In the genomic region with DNA sequence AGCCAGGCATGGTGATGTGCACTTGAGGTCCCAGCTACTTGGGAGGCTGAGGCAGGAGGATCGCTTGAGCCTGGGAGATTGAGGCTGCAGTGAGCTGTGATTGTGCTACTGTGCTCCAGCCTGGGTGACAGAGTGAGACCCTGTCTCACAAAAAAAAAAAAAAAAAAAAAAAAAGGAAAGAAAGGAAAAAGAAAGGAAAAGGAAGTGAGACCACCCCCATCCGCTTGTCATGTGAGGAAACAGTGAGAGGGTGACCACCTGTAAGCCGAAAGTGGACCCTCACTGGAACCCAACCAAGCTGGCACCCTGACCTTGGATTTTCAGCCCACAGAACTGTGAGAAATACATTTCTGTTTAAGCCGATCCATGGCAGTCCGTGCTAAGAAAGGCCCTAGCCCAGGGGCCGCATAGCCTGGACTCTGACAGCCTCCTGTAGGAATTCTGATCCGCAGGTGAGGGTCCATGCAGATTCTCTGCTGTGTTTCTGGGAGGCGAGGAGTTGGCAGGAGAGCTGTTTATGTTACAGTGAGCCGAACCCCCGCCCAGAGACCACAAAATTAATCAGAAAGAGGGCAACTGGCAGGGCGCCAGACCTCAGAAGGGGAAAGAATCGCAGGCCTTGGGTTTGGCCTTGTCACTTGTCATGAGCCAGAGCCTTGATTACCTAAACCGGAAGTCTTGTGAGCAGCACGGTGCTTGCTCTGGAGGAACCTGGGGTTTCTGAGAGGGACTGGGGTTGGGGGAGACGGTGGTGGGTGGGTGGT, we compare ENCODE assay signal across 8 cellular contexts. TPM values are rescaled to one million over a fixed set of nuclear protein-coding genes. Genes with fewer than 3 reads are reported as not detected.
DNase-seq lines count a peak whose midpoint lies in the region; ATAC-seq and TF ChIP-seq lines count a peak whose summit lies in the region.

No MANE protein-coding gene starts in this region.

- no CpG with 5 or more reads among the region's 15 CpGs for WGBS in neuronal stem cell (ENCODE audit: extremely low coverage in 2 of 2, insufficient read length in 2 of 2, insufficient replicate concordance in 1 of 2), 2 donors

- no peak overlapping the region for H2BK5ac ChIP-seq in neuronal stem cell (ENCODE audit: low read length)

- H3K4me1 ChIP-seq in ACC112 (ENCODE audit: control insufficient read depth, insufficient read depth, low read length, unreplicated experiment) (peaks cover 19% of the 10 kb centered on the region), neuronal stem cell (ENCODE audit: control insufficient read depth in 2 of 2, insufficient read depth in 1 of 2, low read depth in 1 of 2, low read length in 2 of 2) (peaks cover 7 to 14% of the 10 kb centered on the region in 2 donors)

- H3K27ac Mint-ChIP-seq in activated T-helper 17 cell treated with anti-CD3 and anti-CD28 coated beads, Interleukin-2, amount 50 U/mL, for 72 hours = peak overlapping the region; percentile 96

- H2BK12ac ChIP-seq in neuronal stem cell (ENCODE audit: low read length) = no peak overlapping the region

- peak overlapping the region; percentile 96 for H3K18ac ChIP-seq in neuronal stem cell (ENCODE audit: low read length)

- DNase-seq in HUDEP-2 (lab: John Stamatoyannopoulos, UW; ENCODE audit: unreplicated experiment in 76 of 76) (peak in 73 of 76 experiments; percentile 20 to 94 (median 74)), RPMI8226 (peak; percentile 96), fibroblast of villous mesenchyme (ENCODE audit: low read depth) (peak; percentile 90), neuronal stem cell (ENCODE audit: low spot score) (no peak), superior temporal gyrus (ENCODE audit: extremely low spot score) (peak; percentile 10)

- H3K79me2 ChIP-seq in ACC112 (ENCODE audit: control insufficient read depth, insufficient read depth, low read length, unreplicated experiment) = peaks cover 32% of the 10 kb centered on the region

- H2AK5ac ChIP-seq in neuronal stem cell (ENCODE audit: low read depth, low read length) = peak overlapping the region; percentile 93

- peak overlapping the region; percentile 99 for H3K4me2 ChIP-seq in neuronal stem cell (ENCODE audit: insufficient read depth, low read length, poor library complexity, severe bottlenecking)

- peak overlapping the region; percentile 99 for H3K9ac ChIP-seq in neuronal stem cell (ENCODE audit: low read depth, low read length, poor library complexity)

- peak overlapping the region; percentile 37; the same call in 1 of the 2 replicates for H3K27ac ChIP-seq in ACC112 (ENCODE audit: low read depth, low read length)
- H3K27ac ChIP-seq in neuronal stem cell (replicated peaks; ENCODE audit: low read length) = no peak overlapping the region

- peak overlapping the region; percentile 89 for H3K4me3 Mint-ChIP-seq in activated T-helper 17 cell treated with anti-CD3 and anti-CD28 coated beads, Interleukin-2, amount 50 U/mL, for 72 hours

- H3K9me3 Mint-ChIP-seq in activated T-helper 17 cell treated with anti-CD3 and anti-CD28 coated beads, Interleukin-2, amount 50 U/mL, for 72 hours = no peaks in the 10 kb centered on the region

- H2AFZ ChIP-seq in ACC112 (ENCODE audit: low read length, unreplicated experiment) = peak overlapping the region; percentile 1
- peak overlapping the region; percentile 99 for H2AFZ ChIP-seq in neuronal stem cell (ENCODE audit: low read length)

- H3K4me3 ChIP-seq in ACC112 (ENCODE audit: low read depth, low read length) = peak overlapping the region; percentile 77
- H3K4me3 ChIP-seq in fibroblast of villous mesenchyme (ENCODE audit: low read depth, low read length) = peak overlapping the region; percentile 87
- H3K4me3 ChIP-seq in neuronal stem cell (ENCODE audit: low read length in 2 of 2) = peak overlapping the region; percentile 61 to 84

- H3K27me3 ChIP-seq in ACC112 (ENCODE audit: insufficient read depth, low read length) = no peaks in the 10 kb centered on the region
- no peaks in the 10 kb centered on the region for H3K27me3 ChIP-seq in neuronal stem cell (ENCODE audit: control insufficient read depth in 3 of 3, insufficient read depth in 3 of 3, low read depth in 1 of 3, low read length in 3 of 3)

- H3K4ac ChIP-seq in neuronal stem cell (ENCODE audit: low read length) = no peak overlapping the region

- peaks cover 11% of the 10 kb centered on the region for H3K4me1 Mint-ChIP-seq in activated T-helper 17 cell treated with anti-CD3 and anti-CD28 coated beads, Interleukin-2, amount 50 U/mL, for 72 hours

- H3K27me3 Mint-ChIP-seq in activated T-helper 17 cell treated with anti-CD3 and anti-CD28 coated beads, Interleukin-2, amount 50 U/mL, for 72 hours = no peaks in the 10 kb centered on the region

- peak overlapping the region; percentile 87 for H3K23ac ChIP-seq in neuronal stem cell (ENCODE audit: low read depth, low read length, poor library complexity)

- ATAC-seq in GM19043 (IDR thresholded peaks at IDR 0.05; ENCODE audit: low read depth, unreplicated experiment) = peak; percentile 62
- ATAC-seq in activated T-helper 17 cell treated with anti-CD3 and anti-CD28 coated beads, Interleukin-2, amount 50 U/mL, for 72 hours (replicated peaks) = peak; percentile 91

- H3K79me1 ChIP-seq in neuronal stem cell (ENCODE audit: low read depth, low read length) = peaks cover 7% of the 10 kb centered on the region

- H2BK120ac ChIP-seq in neuronal stem cell (ENCODE audit: low read depth, low read length) = no peak overlapping the region

- no peak overlapping the region for H4K91ac ChIP-seq in neuronal stem cell (ENCODE audit: low read depth, low read length, poor library complexity)

- H3K9me3 ChIP-seq in neuronal stem cell (replicated peaks in 1 of 2; ENCODE audit: control insufficient read depth in 2 of 2, insufficient read depth in 1 of 2, low read depth in 1 of 2, low read length in 2 of 2) = no peaks in the 10 kb centered on the region

- H3K36me3 ChIP-seq in ACC112 (ENCODE audit: insufficient read depth, low read length) (peaks cover 12% of the 10 kb centered on the region; the same call in 1 of the 2 replicates), neuronal stem cell (replicated peaks in 1 of 2; ENCODE audit: control insufficient read depth in 2 of 2, insufficient read depth in 2 of 2, low read length in 2 of 2) (peaks cover 8 to 25% of the 10 kb centered on the region in 2 donors)

- no peak for TF ChIP-seq CTCF in fibroblast of villous mesenchyme (IDR thresholded peaks at IDR 0.05; ENCODE audit: insufficient read depth, low read depth, low read length)

- H3K36me3 Mint-ChIP-seq in activated T-helper 17 cell treated with anti-CD3 and anti-CD28 coated beads, Interleukin-2, amount 50 U/mL, for 72 hours (ENCODE audit: low read depth) = peaks cover 55% of the 10 kb centered on the region

- no peak overlapping the region for H3K14ac ChIP-seq in neuronal stem cell (ENCODE audit: low read length)

- H2BK15ac ChIP-seq in neuronal stem cell (ENCODE audit: low read length) = peak overlapping the region; percentile 87

- no peak overlapping the region for H4K8ac ChIP-seq in neuronal stem cell (ENCODE audit: low read depth, low read length)

RNA-seq across cellular contexts. Expression of a gene that starts 0.9 kb away (rescaled TPM):
- 10 to 100 TPM; 45.7 to 63.6 TPM for total RNA-seq in activated T-helper 17 cell treated with anti-CD3 and anti-CD28 coated beads, Interleukin-2, amount 50 U/mL, for 72 hours
- total RNA-seq in fibroblast of villous mesenchyme = 12.1 and 15.5 TPM in 2 replicates
- 8.1 TPM for polyA plus RNA-seq in neuronal stem cell (2013, experiment 1 of 2)
- 7.7 TPM for polyA plus RNA-seq in neuronal stem cell (2013, experiment 2 of 2)

RNA-seq across cellular contexts. Expression of a gene that starts 1.0 kb away (rescaled TPM):
- total RNA-seq in activated T-helper 17 cell treated with anti-CD3 and anti-CD28 coated beads, Interleukin-2, amount 50 U/mL, for 72 hours = 10 to 100 TPM; 23.5 to 37.3 TPM
- 12.5 and 17.4 TPM in 2 replicates for total RNA-seq in fibroblast of villous mesenchyme
- polyA plus RNA-seq in neuronal stem cell (2013, experiment 1 of 2) = 14.4 TPM
- polyA plus RNA-seq in neuronal stem cell (2013, experiment 2 of 2) = 14.7 TPM

RNA-seq across cellular contexts. Expression of a gene that starts 41.5 kb away (rescaled TPM):
- 1,000 to 10,000 TPM; 1,022 to 1,405 TPM for total RNA-seq in activated T-helper 17 cell treated with anti-CD3 and anti-CD28 coated beads, Interleukin-2, amount 50 U/mL, for 72 hours
- 143 and 198 TPM in 2 replicates for total RNA-seq in fibroblast of villous mesenchyme
- 17.4 TPM for polyA plus RNA-seq in neuronal stem cell (2013, experiment 1 of 2)
- polyA plus RNA-seq in neuronal stem cell (2013, experiment 2 of 2) = 18.4 TPM

RNA-seq across cellular contexts. Expression of a gene that starts 49.4 kb away (rescaled TPM):
- total RNA-seq in activated T-helper 17 cell treated with anti-CD3 and anti-CD28 coated beads, Interleukin-2, amount 50 U/mL, for 72 hours = not detected
- total RNA-seq in fibroblast of villous mesenchyme = under 0.01 TPM in 1 of 2 replicates, not detected in the other
- 0.20 TPM for polyA plus RNA-seq in neuronal stem cell (2013, experiment 1 of 2)
- 0.22 TPM for polyA plus RNA-seq in neuronal stem cell (2013, experiment 2 of 2)
